3 cellular contexts compared by ENCODE assay signal in genomic region chr12:85672436-85672835, GRCh38.
"Had no signal": no experiment of that assay in that cellular context is flagged by ENCODE, and none has a peak within 500 bp of the region (broad histone marks: within the 10 kb centered on the region; RNA-seq: fewer than 3 reads in every experiment).

No MANE protein-coding gene starts in this region.

- H3K4me3 ChIP-seq: GM12878 had no signal

- ATAC-seq: GM12878 had no signal

- DNase-seq: GDM1, GF-D8 had no signal
